Comparison of ENCODE assay signal across 18 cellular contexts in the genomic region with DNA sequence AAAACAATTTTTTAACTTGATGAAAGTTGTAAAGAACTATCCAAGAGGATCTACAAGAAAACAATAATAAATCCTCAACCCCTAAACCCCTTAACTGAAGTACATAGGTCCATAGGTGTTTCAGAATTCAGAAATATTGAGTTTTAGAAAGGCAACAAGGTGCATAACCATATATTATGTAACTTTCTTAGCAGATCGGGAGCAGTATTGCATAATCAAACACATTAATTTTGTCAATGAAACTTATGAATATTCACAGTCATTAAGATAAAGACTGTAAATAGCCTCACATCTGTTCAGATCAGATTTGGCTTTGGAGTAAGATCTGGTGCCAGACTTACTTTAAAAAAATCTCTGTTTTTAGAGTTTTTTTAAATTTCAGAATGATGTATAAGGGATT.
"Had no signal": no experiment of that assay in that cellular context is flagged by ENCODE, and none has a peak within 500 bp of the region (broad histone marks: within the 10 kb centered on the region; RNA-seq: fewer than 3 reads in every experiment).

No MANE protein-coding gene starts in this region.

- H3K4me3 ChIP-seq: SJSA1, SK-N-MC had no signal

- H3K4me1 ChIP-seq: SJSA1 had no signal

- H3K9me3 ChIP-seq: SJSA1 had no signal

- H3K27me3 ChIP-seq: SJSA1 had no signal

- H3K27ac ChIP-seq: SJSA1, SK-N-MC had no signal

- DNase-seq: KBM-7, MV-4-11, NCI-H1048, NCI-H1105, NCI-H1417 treated with DMSO at 0.1 percent for 48 hours, NCI-H146, NCI-H1694 treated with DMSO at 0.1 percent for 48 hours, NCI-H1930, NCI-H2081, NCI-H2227 treated with DMSO at 0.1 percent for 48 hours, NCI-H69, NCI-H774, Right ventricle myocardium superior, RPMI8226, SIG-M5 had no signal

- FAIRE-seq: RCC 7860 had no signal

- H3K36me3 ChIP-seq: SJSA1 had no signal
